In genomic region chrX:37958493-37959211, GRCh38 we compare ENCODE assay signal across 2 cellular contexts.
TF ChIP-seq lines count a peak whose summit lies in the region.

No MANE protein-coding gene starts in this region.

TF ChIP-seq in A549, 52 proteins besides CTCF, POLR2A, EP300 and RAD21 (continued from another document):
- no peak for TF ChIP-seq REST (IDR thresholded peaks at IDR 0.05)
- no peak for TF ChIP-seq MAZ (IDR thresholded peaks at IDR 0.05; ENCODE audit: borderline replicate concordance, low read depth, low read length)
- TF ChIP-seq SREBF2 (IDR thresholded peaks at IDR 0.05) = no peak
- TF ChIP-seq, protein P1, sequence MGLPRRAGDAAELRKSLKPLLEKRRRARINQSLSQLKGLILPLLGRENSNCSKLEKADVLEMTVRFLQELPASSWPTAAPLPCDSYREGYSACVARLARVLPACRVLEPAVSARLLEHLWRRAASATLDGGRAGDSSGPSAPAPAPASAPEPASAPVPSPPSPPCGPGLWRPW (IDR thresholded peaks at IDR 0.05) = no peak

TF ChIP-seq in liver, 16 proteins besides CTCF, POLR2A, EP300 and RAD21 (continued from another document):
- TF ChIP-seq REST (IDR thresholded peaks at IDR 0.05) = no peak
- TF ChIP-seq ZBTB33 (IDR thresholded peaks at IDR 0.05) = no peak
- TF ChIP-seq NR2F2 (IDR thresholded peaks at IDR 0.05) = no peak
- TF ChIP-seq, protein P2, sequence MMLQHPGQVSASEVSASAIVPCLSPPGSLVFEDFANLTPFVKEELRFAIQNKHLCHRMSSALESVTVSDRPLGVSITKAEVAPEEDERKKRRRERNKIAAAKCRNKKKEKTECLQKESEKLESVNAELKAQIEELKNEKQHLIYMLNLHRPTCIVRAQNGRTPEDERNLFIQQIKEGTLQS (IDR thresholded peaks at IDR 0.05) = no peak
- no peak for TF ChIP-seq JUND (IDR thresholded peaks at IDR 0.05)
- no peak for TF ChIP-seq FOXA1 (IDR thresholded peaks at IDR 0.05)
